In genomic region chr17:14781123-14781522, GRCh38 we compare ENCODE assay signal across 24 cellular contexts.
"Had no signal": no experiment of that assay in that cellular context is flagged by ENCODE, and none has a peak within 500 bp of the region (broad histone marks: within the 10 kb centered on the region; RNA-seq: fewer than 3 reads in every experiment).

No MANE protein-coding gene starts in this region.

- DNase-seq: islet precursor cell; left ventricle myocardium inferior; mesendoderm; naive B cell; ovary; right lobe of liver; stimulated activated CD4-positive, alpha-beta T cell treated with anti-CD3 and anti-CD28 coated beads, Interleukin-1b, Interleukin-23, amount 100 ng/mL, for 48 hours; stimulated activated CD4-positive, alpha-beta T cell treated with anti-CD3 and anti-CD28 coated beads, Interleukin-2, amount 100 ng/mL, for 48 hours; stimulated activated CD4-positive, alpha-beta T cell treated with anti-CD3 and anti-CD28 coated beads, Interleukin-4, amount 100 ng/mL, for 4 hours; stimulated activated CD8-positive, alpha-beta memory T cell treated with anti-CD3 and anti-CD28 coated beads, Interleukin-4, amount 100 ng/mL, for 48 hours; stimulated activated naive B cell treated with anti-CD40 and anti-IgM and Interleukin-4, amounts not matched to agents 10 μg/mL and 1 μg/mL and 100 μg/mL, for 72 hours; stimulated activated naive CD8-positive, alpha-beta T cell treated with anti-CD3 and anti-CD28 coated beads, Interleukin-15, Interleukin-2, amounts not matched to agents 100 U/mL and 50 U/mL, for 24 hours; stomach; testis; thyroid gland; transverse colon; upper lobe of left lung had no signal

- H3K27me3 ChIP-seq: ovary, right atrium auricular region, right lobe of liver, testis, thyroid gland, transverse colon, upper lobe of left lung, vagina had no signal

- H3K4me2 ChIP-seq: smooth muscle cell had no signal

- ATAC-seq: natural killer cell treated with Interleukin-12 subunit alpha and Interleukin-12 subunit beta and Interleukin-15 and Interleukin-18, amount 100 ng/mL, for 72 hours; right lobe of liver; stimulated activated naive B cell treated with anti-CD40 and anti-IgM and Interleukin-4, amounts not matched to agents 10 μg/mL and 1 μg/mL and 100 μg/mL, for 72 hours; stimulated activated naive CD8-positive, alpha-beta T cell treated with anti-CD3 and anti-CD28 coated beads, Interleukin-15, Interleukin-2, amounts not matched to agents 100 U/mL and 50 U/mL, for 24 hours had no signal

- H3K27ac ChIP-seq: left ventricle myocardium inferior, ovary, right atrium auricular region, right lobe of liver, stomach, testis, thyroid gland, transverse colon, upper lobe of left lung, vagina had no signal

- H3K9me3 Mint-ChIP-seq: natural killer cell treated with Interleukin-12 subunit alpha and Interleukin-12 subunit beta and Interleukin-15 and Interleukin-18, amount 100 ng/mL, for 72 hours had no signal

- H3K9me3 ChIP-seq: left ventricle myocardium inferior, ovary, right atrium auricular region, right lobe of liver, stomach, testis, thyroid gland, transverse colon, upper lobe of left lung, vagina had no signal

- H3K36me3 Mint-ChIP-seq: mesothelial cell of epicardium; naive B cell; natural killer cell treated with Interleukin-12 subunit alpha and Interleukin-12 subunit beta and Interleukin-15 and Interleukin-18, amount 100 ng/mL, for 72 hours; stimulated activated naive B cell treated with anti-CD40 and anti-IgM and Interleukin-4, amounts not matched to agents 10 μg/mL and 1 μg/mL and 100 μg/mL, for 72 hours had no signal

- H3K27ac Mint-ChIP-seq: mesothelial cell of epicardium; naive B cell; natural killer cell treated with Interleukin-12 subunit alpha and Interleukin-12 subunit beta and Interleukin-15 and Interleukin-18, amount 100 ng/mL, for 72 hours; progenitor cell of endocrine pancreas; stimulated activated naive B cell treated with anti-CD40 and anti-IgM and Interleukin-4, amounts not matched to agents 10 μg/mL and 1 μg/mL and 100 μg/mL, for 72 hours had no signal

- H3K36me3 ChIP-seq: left ventricle myocardium inferior, ovary, right atrium auricular region, right lobe of liver, stomach, thyroid gland, transverse colon, upper lobe of left lung, vagina had no signal

- H3K4me3 Mint-ChIP-seq: mesothelial cell of epicardium; naive B cell; natural killer cell treated with Interleukin-12 subunit alpha and Interleukin-12 subunit beta and Interleukin-15 and Interleukin-18, amount 100 ng/mL, for 72 hours; stimulated activated naive B cell treated with anti-CD40 and anti-IgM and Interleukin-4, amounts not matched to agents 10 μg/mL and 1 μg/mL and 100 μg/mL, for 72 hours had no signal

- H3K4me3 ChIP-seq: left ventricle myocardium inferior, lung, ovary, right atrium auricular region, right lobe of liver, smooth muscle cell, stomach, testis, thyroid gland, transverse colon, upper lobe of left lung, vagina had no signal

- H3K4me1 ChIP-seq: left ventricle myocardium inferior, right atrium auricular region, right lobe of liver, stomach, testis, thyroid gland, transverse colon, upper lobe of left lung, vagina had no signal
